14 cellular contexts compared by ENCODE assay signal in the genomic region with DNA sequence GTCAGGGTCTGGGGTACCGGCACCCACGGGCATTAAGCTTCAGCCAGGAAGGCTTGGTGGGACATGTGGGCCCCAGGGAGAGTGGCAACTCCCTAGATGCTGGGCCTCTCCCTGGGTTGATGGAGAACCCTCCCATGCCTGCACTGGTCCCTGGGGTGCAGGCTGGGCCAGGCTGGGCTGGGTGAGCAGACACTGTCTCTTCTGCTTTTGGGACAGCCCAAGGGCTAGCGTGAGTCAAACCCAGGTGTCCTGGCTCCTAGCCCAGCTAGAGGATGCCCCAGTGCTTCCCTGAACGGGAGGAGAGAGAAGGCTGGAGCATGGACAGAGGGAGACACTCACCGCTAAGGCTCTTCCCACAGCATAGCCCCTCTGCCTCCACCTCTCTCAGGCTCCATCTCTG. TPM values are rescaled to one million over a fixed set of nuclear protein-coding genes. Genes with fewer than 3 reads are reported as not detected.
"Had no signal": no experiment of that assay in that cellular context is flagged by ENCODE, and none has a peak within 500 bp of the region (broad histone marks: within the 10 kb centered on the region; RNA-seq: fewer than 3 reads in every experiment).

No MANE protein-coding gene starts in this region.

- H3K27ac ChIP-seq: ascending aorta, coronary artery, neural progenitor cell, parathyroid adenoma, tibial nerve, vagina had no signal

- H3K9me3 ChIP-seq: ascending aorta, tibial nerve, vagina had no signal

- H3K9ac ChIP-seq: neural progenitor cell, parathyroid adenoma had no signal

- H3K4me1 ChIP-seq: neural progenitor cell had no signal

- H3K36me3 ChIP-seq: ascending aorta, neural progenitor cell, tibial nerve, vagina had no signal

- H3K4me2 ChIP-seq: neural progenitor cell had no signal

- H3K27me3 ChIP-seq: ascending aorta, neural progenitor cell, tibial nerve, vagina had no signal

- ATAC-seq: activated CD8-positive, alpha-beta memory T cell treated with anti-CD3 and anti-CD28 coated beads, Interleukin-2, amount 10 ng/mL, durations not matched to agents 7 days and 5 days had no signal

- H2AFZ ChIP-seq: neural progenitor cell, parathyroid adenoma had no signal

- DNase-seq: activated CD4-positive, CD25-positive, alpha-beta regulatory T cell; activated CD8-positive, alpha-beta memory T cell treated with anti-CD3 and anti-CD28 coated beads, Interleukin-2, amount 10 ng/mL, durations not matched to agents 7 days and 5 days; activated gamma-delta T cell treated with Interleukin-2 at 50 U/mL for 16 hours; activated T-cell treated with anti-CD3 and anti-CD28 coated beads, Interleukin-2, amount 50 U/mL, for 48 hours; effector CD8-positive, alpha-beta T cell; stimulated activated CD4-positive, alpha-beta T cell treated with anti-CD3 and anti-CD28 coated beads, Interleukin-15, amount 100 ng/mL, for 24 hours; stimulated activated CD4-positive, alpha-beta T cell treated with anti-CD3 and anti-CD28 coated beads, Interleukin-4, amount 100 ng/mL, for 24 hours had no signal

- H3K79me2 ChIP-seq: parathyroid adenoma had no signal

- H3K4me3 ChIP-seq: ascending aorta, coronary artery, neural progenitor cell, tibial nerve, vagina had no signal

RNA-seq across cellular contexts. Expression of a gene that starts 5.7 kb away (rescaled TPM):
- total RNA-seq: activated CD8-positive, alpha-beta memory T cell treated with anti-CD3 and anti-CD28 coated beads, Interleukin-2, amount 10 ng/mL, durations not matched to agents 7 days and 5 days; kidney epithelial cell had no signal
